ENCODE assay signal across 11 cellular contexts in the genomic region with DNA sequence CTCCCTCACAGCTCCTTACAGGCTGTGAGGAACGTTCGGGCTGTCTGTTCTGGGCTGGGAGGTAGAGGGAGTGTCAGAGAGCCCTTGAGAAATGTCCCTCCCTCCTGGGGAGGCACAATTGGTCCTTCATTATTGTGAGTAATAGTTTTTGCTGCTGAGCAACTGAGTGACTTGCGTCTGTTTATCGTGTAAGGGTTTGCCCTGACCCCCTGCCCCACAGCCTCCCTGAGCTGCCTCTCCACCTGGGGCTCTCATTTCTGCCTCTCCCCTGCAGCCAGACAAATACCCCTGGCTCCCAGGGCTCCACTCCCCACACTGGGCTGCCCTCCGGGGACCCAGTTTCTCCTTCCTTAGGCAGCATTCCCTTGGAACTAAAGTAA.
DNase-seq lines count a peak whose midpoint lies in the region; ATAC-seq and TF ChIP-seq lines count a peak whose summit lies in the region.
"Had no signal": no experiment of that assay in that cellular context is flagged by ENCODE, and none has a peak within 500 bp of the region (broad histone marks: within the 10 kb centered on the region; RNA-seq: fewer than 3 reads in every experiment).

No MANE protein-coding gene starts in this region.

- DNase-seq in COR-L47 (lab: John Stamatoyannopoulos, UW) (peak; percentile 48), HEK293T (ENCODE audit: extremely low spot score) (peak; percentile 35), mesothelial cell of epicardium (ENCODE audit: low spot score in 2 of 2, unreplicated experiment in 2 of 2) (peak in 1 of 2 experiments; percentile 36), superior temporal gyrus (ENCODE audit: extremely low spot score) (no peak), breast epithelium (ENCODE audit: low spot score in 2 of 2) (no peak)
- DNase-seq: activated naive CD4-positive, alpha-beta T cell; RPMI8226 had no signal

- no peak for TF ChIP-seq CTCF in VCaP (conservative IDR thresholded peaks at IDR 0.05)
- no peak for TF ChIP-seq CTCF in mesothelial cell of epicardium (IDR thresholded peaks at IDR 0.05; ENCODE audit: unreplicated experiment)
- no peak for TF ChIP-seq CTCF in breast epithelium (IDR thresholded peaks at IDR 0.05)

- H3K27me3 ChIP-seq in breast epithelium = peaks cover 0 to 17% of the 10 kb centered on the region in 2 donors
- H3K27me3 ChIP-seq: ovary had no signal

- CTCF ChIA-PET in HEK293T (lab: Yijun Ruan, JAX) = no interaction called here

- no peak for TF ChIP-seq POLR2A in breast epithelium (IDR thresholded peaks at IDR 0.05)

- no peaks in the 10 kb centered on the region for H3K9me3 Mint-ChIP-seq in mesothelial cell of epicardium

- H3K4me3 Mint-ChIP-seq in mesothelial cell of epicardium = no peak overlapping the region

- intact Hi-C loops in breast epithelium (cut with DNase I; ENCODE audit: low total_unique reads) = no loop called here

- POLR2A ChIA-PET in HEK293T (lab: Yijun Ruan, JAX) = interaction anchor here (1.6 kb wide), 1 partner anchor 449 kb away, joined by 3 read pairs; no protein-coding TSS in a partner anchor

- H3K27me3 Mint-ChIP-seq in mesothelial cell of epicardium (ENCODE audit: low read depth) = peaks cover 14% of the 10 kb centered on the region

- H3K27ac Mint-ChIP-seq in mesothelial cell of epicardium = peak overlapping the region; percentile 56

- no peaks in the 10 kb centered on the region for H3K4me1 ChIP-seq in breast epithelium

- no peak for ATAC-seq in GM18520 (IDR thresholded peaks at IDR 0.05; ENCODE audit: unreplicated experiment)
- ATAC-seq in HG03159 (IDR thresholded peaks at IDR 0.05; ENCODE audit: unreplicated experiment) = no peak

- H3K27ac ChIP-seq in VCaP (peak overlapping the region; percentile 57), breast epithelium (no peak overlapping the region)
- H3K27ac ChIP-seq: ovary had no signal

- no peaks in the 10 kb centered on the region for H3K36me3 Mint-ChIP-seq in mesothelial cell of epicardium

- peaks cover 22% of the 10 kb centered on the region for H3K4me1 Mint-ChIP-seq in mesothelial cell of epicardium

- H3K4me3 ChIP-seq in breast epithelium = no peak overlapping the region
- H3K4me3 ChIP-seq: ovary had no signal

- no peaks in the 10 kb centered on the region for H3K9me3 ChIP-seq in breast epithelium
- H3K9me3 ChIP-seq: ovary had no signal

- H3K36me3 ChIP-seq in breast epithelium = no peaks in the 10 kb centered on the region
- H3K36me3 ChIP-seq: ovary had no signal

TF ChIP-seq in HEK293T, 16 proteins besides CTCF, POLR2A, EP300 and RAD21:
- TF ChIP-seq, protein P1, sequence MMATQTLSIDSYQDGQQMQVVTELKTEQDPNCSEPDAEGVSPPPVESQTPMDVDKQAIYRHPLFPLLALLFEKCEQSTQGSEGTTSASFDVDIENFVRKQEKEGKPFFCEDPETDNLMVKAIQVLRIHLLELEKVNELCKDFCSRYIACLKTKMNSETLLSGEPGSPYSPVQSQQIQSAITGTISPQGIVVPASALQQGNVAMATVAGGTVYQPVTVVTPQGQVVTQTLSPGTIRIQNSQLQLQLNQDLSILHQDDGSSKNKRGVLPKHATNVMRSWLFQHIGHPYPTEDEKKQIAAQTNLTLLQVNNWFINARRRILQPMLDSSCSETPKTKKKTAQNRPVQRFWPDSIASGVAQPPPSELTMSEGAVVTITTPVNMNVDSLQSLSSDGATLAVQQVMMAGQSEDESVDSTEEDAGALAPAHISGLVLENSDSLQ (IDR thresholded peaks at IDR 0.05) = peak; percentile 86
- TF ChIP-seq LEF1 (IDR thresholded peaks at IDR 0.05; ENCODE audit: borderline replicate concordance) = no peak
- no peak for TF ChIP-seq ZNF384 (IDR thresholded peaks at IDR 0.05)

Comparison
In these comparisons a context has a peak if more than half of its experiments do, and no peak if none do; other contexts are left out.
1. DNase-seq: peak in COR-L47 (single experiment) and HEK293T (single experiment); none in superior temporal gyrus (single experiment) and breast epithelium (0 of 2).